Comparison of ENCODE assay signal across 8 cellular contexts in genomic region chr13:110712081-110712848, GRCh38. TPM values are rescaled to one million over a fixed set of nuclear protein-coding genes. Genes with fewer than 3 reads are reported as not detected.
DNase-seq lines count a peak whose midpoint lies in the region; ATAC-seq, FAIRE-seq and TF ChIP-seq lines count a peak whose summit lies in the region.

No MANE protein-coding gene starts in this region.

- POLR2A ChIA-PET in T-cell (lab: Charles Lee): interaction anchor here in 1 of 2 donors (0.6 to 0.7 kb wide), 2 partner anchors 51 to 180 kb away, joined by 3 to 4 read pairs; no protein-coding TSS in a partner anchor

- ATAC-seq in HG02678 (IDR thresholded peaks at IDR 0.05; ENCODE audit: unreplicated experiment): peak; percentile 29
- ATAC-seq in T-cell (replicated peaks in 1 of 4): peak; percentile 29 to 36 (median 34)
- peak; percentile 61 to 72 for ATAC-seq in left cardiac atrium
- peak; percentile 70 for ATAC-seq in upper lobe of right lung

- peaks cover 18 to 23% (median 22%) of the 10 kb centered on the region in 3 donors for H3K4me1 Mint-ChIP-seq in T-cell

- FAIRE-seq in GM12891 (lab: Jason Lieb, UNC): peak; percentile 99

- peak overlapping the region; percentile 96 to 97 for H3K27ac Mint-ChIP-seq in T-cell

- peak overlapping the region; percentile 92 to 98 (median 98) for H3K4me3 Mint-ChIP-seq in T-cell

- DNase-seq in GM12891 (ENCODE audit: insufficient read length, low spot score) (peak; percentile 73), NCI-H1417 (lab: John Stamatoyannopoulos, UW) (peak; percentile 98 to 99 (median 99)), T-cell (peak in 33 of 34 experiments; percentile 63 to 92 (median 81)), amniotic stem cell (lab: John Stamatoyannopoulos, UW) (peak; percentile 90), left cardiac atrium (peak; percentile 87), posterior vena cava (ENCODE audit: low spot score) (peak; percentile 96), upper lobe of right lung (peak; percentile 94)

- peak overlapping the region; percentile 98 for H3K4me3 ChIP-seq in upper lobe of right lung

- peak overlapping the region; percentile 100 for H3K27ac ChIP-seq in upper lobe of right lung

- TF ChIP-seq CTCF in upper lobe of right lung (IDR thresholded peaks at IDR 0.05): no peak

- no peaks in the 10 kb centered on the region for H3K9me3 ChIP-seq in upper lobe of right lung

- no peaks in the 10 kb centered on the region for H3K36me3 ChIP-seq in upper lobe of right lung

- peaks cover 17% of the 10 kb centered on the region for H3K4me1 ChIP-seq in upper lobe of right lung

- no peaks in the 10 kb centered on the region for H3K36me3 Mint-ChIP-seq in T-cell

- peak; percentile 62; the same call in 1 of the 2 replicates for TF ChIP-seq POLR2A in GM12891 (IDR thresholded peaks at IDR 0.05; ENCODE audit: low read depth, low read length)

- H3K27me3 ChIP-seq in upper lobe of right lung: no peaks in the 10 kb centered on the region

- H3K27me3 Mint-ChIP-seq in T-cell: no peaks in the 10 kb centered on the region

- intact Hi-C loops in left cardiac atrium (cut with DNase I) (loop anchor here in 1 of 2 donors (2.0 kb wide), 1 partner anchor 203 kb away; the partner anchor contains the start of gene ANKRD10), posterior vena cava (cut with DNase I) (loop anchor here in 1 of 2 donors (10.0 kb wide), 2 partner anchors 103 to 203 kb away; partner anchors contain the start of gene ANKRD10), upper lobe of right lung (cut with DNase I) (no loop called here)

- H3K9me3 Mint-ChIP-seq in T-cell: no peaks in the 10 kb centered on the region

- CTCF ChIA-PET in T-cell (lab: Charles Lee): interaction anchor here in 1 of 2 donors (0.6 to 2.1 kb wide), 3 partner anchors 29 to 446 kb away, joined by 3 to 7 read pairs (median 3); no protein-coding TSS in a partner anchor

TF ChIP-seq in GM12891, 5 proteins besides CTCF, POLR2A, EP300 and RAD21:
- TF ChIP-seq SPI1 (IDR thresholded peaks at IDR 0.05; ENCODE audit: low read depth, low read length): peak; percentile 42
- TF ChIP-seq POLR2AphosphoS5 (IDR thresholded peaks at IDR 0.05; ENCODE audit: low read depth, low read length): peak; percentile 58
- TF ChIP-seq TAF1 (IDR thresholded peaks at IDR 0.05; ENCODE audit: low read depth, low read length): peak; percentile 69
- peak; percentile 69; the same call in 1 of the 2 replicates for TF ChIP-seq POU2F2 (IDR thresholded peaks at IDR 0.05; ENCODE audit: low read depth, low read length)
- TF ChIP-seq PAX5 (IDR thresholded peaks at IDR 0.05; ENCODE audit: insufficient read depth, low read length, severe bottlenecking): peak; percentile 100

RNA-seq across cellular contexts. Expression of gene ING1, which starts 1.2 kb away (rescaled TPM):
- polyA plus RNA-seq in GM12891 (2012; ENCODE audit: low read depth, missing spikeins): 19.1 TPM
- 10 to 100 TPM in 4 of 5 donors, 1 to 10 TPM in 1; 9.9 to 29.4 (median 25.8) TPM for total RNA-seq in T-cell
- 1 to 10 TPM; 6.3 to 7.0 TPM for total RNA-seq in left cardiac atrium
- total RNA-seq in posterior vena cava: 1 to 10 TPM; 7.0 to 9.5 TPM
- 13.2 TPM for total RNA-seq in upper lobe of right lung

RNA-seq across cellular contexts. Expression of gene CARS2, which starts 6.3 kb away (rescaled TPM):
- polyA plus RNA-seq in GM12891 (2012; ENCODE audit: low read depth, missing spikeins): 67.0 TPM
- 100 to 1,000 TPM in 1 of 5 donors, 10 to 100 TPM in 4; 74.2 to 102 (median 85.4) TPM for total RNA-seq in T-cell
- total RNA-seq in left cardiac atrium: 10 to 100 TPM; 36.6 to 37.9 TPM
- 10 to 100 TPM; 43.7 to 46.9 TPM for total RNA-seq in posterior vena cava
- 69.5 TPM for total RNA-seq in upper lobe of right lung

Comparison
In these comparisons a context has a peak if more than half of its experiments do, and no peak if none do; other contexts are left out.
1. Peak in every context shown above with its lines: DNase-seq, ATAC-seq, H3K4me3 ChIP-seq and H3K27ac ChIP-seq.